In genomic region chr5:317086-317811, GRCh38 we compare ENCODE assay signal across 8 cellular contexts. TPM values are rescaled to one million over a fixed set of nuclear protein-coding genes. Genes with fewer than 3 reads are reported as not detected.
DNase-seq lines count a peak whose midpoint lies in the region; ATAC-seq, FAIRE-seq and TF ChIP-seq lines count a peak whose summit lies in the region.

No MANE protein-coding gene starts in this region.

- peaks cover 18% of the 10 kb centered on the region for H3K27me3 ChIP-seq in adrenal gland
- peaks cover 32% of the 10 kb centered on the region for H3K27me3 ChIP-seq in keratinocyte (ENCODE audit: control insufficient read depth, extremely low read depth, insufficient read depth, low read length)

- DNase-seq in ELR (ENCODE audit: low read depth) (peak; percentile 89), OCI-LY7 (ENCODE audit: low spot score) (peak; percentile 62), adrenal gland (peak in 3 of 7 donors; percentile 29 to 62 (median 51)), keratinocyte (ENCODE audit: low read depth, low spot score) (no peak), ureter (ENCODE audit: low spot score) (no peak)
- DNase-seq in stimulated activated CD8-positive, alpha-beta memory T cell treated with anti-CD3 and anti-CD28 coated beads, Interleukin-7, amount 100 ng/mL, for 24 hours (ENCODE audit: low read depth), result peak; percentile 33

- H3K36me3 ChIP-seq in OCI-LY7 (ENCODE audit: insufficient read depth, low read length) (peaks cover 14% of the 10 kb centered on the region; the same call in 1 of the 2 replicates), adrenal gland (replicated peaks in 1 of 2) (peaks cover 0 to 30% of the 10 kb centered on the region in 2 donors), keratinocyte (ENCODE audit: control insufficient read depth in 2 of 2, extremely low read depth in 1 of 2, insufficient read depth in 2 of 2, low read length in 2 of 2) (peaks cover 8 to 18% of the 10 kb centered on the region in 2 experiments)

- H3K79me2 ChIP-seq in OCI-LY7 (ENCODE audit: insufficient read depth, low read depth, low read length) (no peaks in the 10 kb centered on the region), keratinocyte (ENCODE audit: control insufficient read depth, insufficient read depth, low read length) (no peaks in the 10 kb centered on the region)

- H3K9me3 ChIP-seq in OCI-LY7 (ENCODE audit: low read length) (no peaks in the 10 kb centered on the region), adrenal gland (replicated peaks in 1 of 3) (no peaks in the 10 kb centered on the region), keratinocyte (ENCODE audit: control insufficient read depth, low read depth, low read length) (no peaks in the 10 kb centered on the region)

- H3K9me1 ChIP-seq in keratinocyte (ENCODE audit: control insufficient read depth, extremely low read depth, insufficient read depth, low read length), result no peaks in the 10 kb centered on the region

- no peak for TF ChIP-seq POLR2A in adrenal gland (IDR thresholded peaks at IDR 0.05)

- no peak overlapping the region for H2AFZ ChIP-seq in OCI-LY7 (ENCODE audit: low read length)
- no peak overlapping the region for H2AFZ ChIP-seq in keratinocyte (ENCODE audit: control insufficient read depth, low read length)

- TF ChIP-seq CTCF in OCI-LY7 (conservative IDR thresholded peaks at IDR 0.05; ENCODE audit: low read length), result peak; percentile 70
- TF ChIP-seq CTCF in adrenal gland (IDR thresholded peaks at IDR 0.05), result peak in 4 of 6 experiments; percentile 8 to 54 (median 24)
- peak; percentile 23 to 50 (median 50) for TF ChIP-seq CTCF in keratinocyte (optimal IDR thresholded peaks at IDR 0.05 in 1 of 3, IDR thresholded peaks at IDR 0.05 in 1 of 3, conservative IDR thresholded peaks at IDR 0.05 in 1 of 3; ENCODE audit: extremely low read depth in 1 of 3, insufficient read depth in 2 of 3, low read length in 3 of 3)

- H3K9me2 ChIP-seq in OCI-LY7 (ENCODE audit: insufficient read depth, low read length), result no peaks in the 10 kb centered on the region

- no peak for FAIRE-seq in keratinocyte (lab: Jason Lieb, UNC)

- no peak overlapping the region for H3K27ac ChIP-seq in OCI-LY7 (ENCODE audit: low read depth, low read length, poor library complexity, severe bottlenecking)
- no peak overlapping the region for H3K27ac ChIP-seq in adrenal gland
- H3K27ac ChIP-seq in keratinocyte (ENCODE audit: control insufficient read depth, insufficient read depth, low read length), result no peak overlapping the region

- CTCF ChIA-PET in OCI-LY7 (lab: Charles Lee; ENCODE audit: unreplicated experiment), result no interaction called here

- no TSS peak for BruUV-seq in OCI-LY7 (replicated peaks; lab: Mats Ljungman, UMichigan)

- H3K9ac ChIP-seq in keratinocyte (ENCODE audit: control insufficient read depth, extremely low read depth, insufficient read depth, low read length), result no peak overlapping the region

- ATAC-seq in GM19463 (IDR thresholded peaks at IDR 0.05; ENCODE audit: unreplicated experiment), result peak; percentile 75
- peak; percentile 64 for ATAC-seq in HG03439 (IDR thresholded peaks at IDR 0.05; ENCODE audit: unreplicated experiment)

- H4K20me1 ChIP-seq in OCI-LY7 (ENCODE audit: insufficient read depth, low read length), result no peaks in the 10 kb centered on the region
- H4K20me1 ChIP-seq in keratinocyte (ENCODE audit: control insufficient read depth, extremely low read depth, insufficient read depth, low read length), result peaks cover 8% of the 10 kb centered on the region

- H3K4me2 ChIP-seq in OCI-LY7 (ENCODE audit: low read length) (no peak overlapping the region), keratinocyte (ENCODE audit: control insufficient read depth, extremely low read depth, insufficient read depth, low read depth, low read length) (no peak overlapping the region)

- intact Hi-C loops in OCI-LY7 (cut with micrococcal nuclease; ENCODE audit: unreplicated experiment) (loop anchor here (1.0 kb wide), 1 partner anchor 114 kb away; no protein-coding TSS in a partner anchor), adrenal gland (cut with DNase I) (no loop called here)

- no peaks in the 10 kb centered on the region for H3K4me1 ChIP-seq in OCI-LY7 (ENCODE audit: insufficient read depth, low read length, poor library complexity, severe bottlenecking)
- peaks cover 6 to 15% of the 10 kb centered on the region in 2 donors for H3K4me1 ChIP-seq in adrenal gland (replicated peaks in 1 of 2)
- H3K4me1 ChIP-seq in keratinocyte (ENCODE audit: control insufficient read depth, extremely low read depth, insufficient read depth, low read length), result peaks cover 4% of the 10 kb centered on the region

- 58 to 62% methylated on average over 26 of the region's 26 CpGs; no CpG with 5 or more reads in 2 of the 4 donors for WGBS in adrenal gland, 4 donors

- H3K4me3 ChIP-seq in OCI-LY7 (ENCODE audit: low read depth, low read length, poor library complexity, severe bottlenecking) (no peak overlapping the region), adrenal gland (no peak overlapping the region), keratinocyte (ENCODE audit: control insufficient read depth in 2 of 3, extremely low read depth in 1 of 3, insufficient read depth in 2 of 3, low read depth in 1 of 3, low read length in 3 of 3) (no peak overlapping the region)

- dilution Hi-C loops in keratinocyte (cut with MboI; ENCODE audit: extremely low pct_ligation_motif_present, low sequenced_read_pairs), result no loop called here

- POLR2A ChIA-PET in OCI-LY7 (lab: Charles Lee), result no interaction called here

RNA-seq across cellular contexts. Expression of gene AHRR, which starts 4.3 kb away (rescaled TPM):
- 1.2 and 3.4 TPM in 2 replicates for total RNA-seq in OCI-LY7 (2014; rRNA removed; shearing (Covaris generic))
- 1.4 and 2.2 TPM in 2 replicates for total RNA-seq in OCI-LY7 (2022)
- 1 to 10 TPM in 4 of 8 donors, under 1 TPM in 4; 0.17 to 2.9 (median 0.99) TPM for total RNA-seq in adrenal gland
- 1 to 10 TPM in 1 of 3 donors, under 1 TPM in 2; 0.55 to 1.6 (median 0.88) TPM for polyA plus RNA-seq in adrenal gland
- polyA plus RNA-seq in keratinocyte, result 0.23 to 0.51 TPM (median 0.24 TPM) in 3 replicates
- 0.40 TPM for polyA plus RNA-seq in keratinocyte (2011; ENCODE audit: low read depth)
- 0.16 and 0.26 TPM in 2 replicates for polyA plus RNA-seq in keratinocyte (2011; cell fraction: cytosol; rRNA removed)
- polyA plus RNA-seq in keratinocyte (2011; cell fraction: nucleus; rRNA removed), result 0.61 and 0.84 TPM in 2 replicates
- polyA plus RNA-seq in keratinocyte (2012; ENCODE audit: low replicate concordance), result 0.59 and 0.64 TPM in 2 replicates
- polyA minus RNA-seq in keratinocyte, result 0.20 to 0.59 TPM (median 0.42 TPM) in 3 replicates
- 0.38 TPM for polyA minus RNA-seq in keratinocyte (2011; cell fraction: cytosol; rRNA and poly(A)+ RNA removed)
- 0.32 and 2.1 TPM in 2 replicates for polyA minus RNA-seq in keratinocyte (2011; cell fraction: nucleus; rRNA and poly(A)+ RNA removed)
- total RNA-seq in ureter, result 7.4 TPM

RNA-seq across cellular contexts. Expression of gene PDCD6, which starts 45.8 kb away (rescaled TPM):
- 113 and 126 TPM in 2 replicates for total RNA-seq in OCI-LY7 (2014; rRNA removed; shearing (Covaris generic))
- total RNA-seq in OCI-LY7 (2022) (107 and 124 TPM in 2 replicates), adrenal gland (100 to 1,000 TPM in 7 of 8 donors, 10 to 100 TPM in 1; 97.8 to 144 (median 111) TPM), ureter (109 TPM)
- polyA plus RNA-seq in adrenal gland (100 to 1,000 TPM; 110 to 167 (median 130) TPM), keratinocyte (276 to 329 TPM (median 309 TPM) in 3 replicates)
- 118 TPM for polyA plus RNA-seq in keratinocyte (2011; ENCODE audit: low read depth)
- 264 and 313 TPM in 2 replicates for polyA plus RNA-seq in keratinocyte (2011; cell fraction: cytosol; rRNA removed)
- 201 and 202 TPM in 2 replicates for polyA plus RNA-seq in keratinocyte (2011; cell fraction: nucleus; rRNA removed)
- 192 and 230 TPM in 2 replicates for polyA plus RNA-seq in keratinocyte (2012; ENCODE audit: low replicate concordance)
- 225 to 246 TPM (median 233 TPM) in 3 replicates for polyA minus RNA-seq in keratinocyte
- polyA minus RNA-seq in keratinocyte (2011; cell fraction: cytosol; rRNA and poly(A)+ RNA removed), result 130 TPM
- 51.4 and 70.7 TPM in 2 replicates for polyA minus RNA-seq in keratinocyte (2011; cell fraction: nucleus; rRNA and poly(A)+ RNA removed)

Comparison
In these comparisons a context has a peak if more than half of its experiments do, and no peak if none do; other contexts are left out.
1. DNase-seq: peak in ELR (single experiment), OCI-LY7 (single experiment) and stimulated activated CD8-positive, alpha-beta memory T cell treated with anti-CD3 and anti-CD28 coated beads, Interleukin-7, amount 100 ng/mL, for 24 hours (single experiment); none in keratinocyte (single experiment) and ureter (single experiment).
2. Peak in every context shown above with its lines, with median percentiles within 50 percentile points of each other: CTCF ChIP-seq.